Comparison of ENCODE assay signal across 19 cellular contexts in genomic region chr21:14438204-14438603, GRCh38.
"Had no signal": no experiment of that assay in that cellular context is flagged by ENCODE, and none has a peak within 500 bp of the region (broad histone marks: within the 10 kb centered on the region; RNA-seq: fewer than 3 reads in every experiment).

No MANE protein-coding gene starts in this region.

- DNase-seq: activated CD4-positive, alpha-beta T cell treated with anti-CD3 and anti-CD28 coated beads, Interleukin-2, amount 10 ng/mL, durations not matched to agents 24 days and 14 days; amygdala; dermis blood vessel endothelial cell; endodermal cell; erythroblast; foreskin keratinocyte; islet precursor cell; left lung; mesendoderm; nephron progenitor cell; stimulated activated CD4-positive, alpha-beta T cell treated with anti-CD3 and anti-CD28 coated beads, Interleukin-4, amount 100 ng/mL, for 1 hour; stimulated activated naive CD8-positive, alpha-beta T cell treated with anti-CD3 and anti-CD28 coated beads, Interleukin-15, amount 100 ng/mL, for 72 hours; testis; upper lobe of right lung had no signal

- H3K4me3 ChIP-seq: left lung, testis, upper lobe of right lung had no signal

- H3K4me1 ChIP-seq: foreskin keratinocyte, left lung, testis, upper lobe of right lung had no signal

- H3K27me3 ChIP-seq: foreskin keratinocyte, left lung, testis, upper lobe of right lung had no signal

- H3K4me1 Mint-ChIP-seq: activated CD4-positive, alpha-beta T cell treated with anti-CD3 and anti-CD28 coated beads, Interleukin-2, amount 10 ng/mL, durations not matched to agents 24 days and 14 days; activated naive CD4-positive, alpha-beta T cell treated with anti-CD3 and anti-CD28 coated beads, Interleukin-2, amount 50 U/mL, for 24 hours; activated T-helper 17 cell treated with anti-CD3 and anti-CD28 coated beads, Interleukin-2, amount 50 U/mL, for 72 hours; brain; endodermal cell; nephron progenitor cell; WTC11 had no signal

- H3K27me3 Mint-ChIP-seq: activated CD4-positive, alpha-beta T cell treated with anti-CD3 and anti-CD28 coated beads, Interleukin-2, amount 10 ng/mL, durations not matched to agents 24 days and 14 days; activated naive CD4-positive, alpha-beta T cell treated with anti-CD3 and anti-CD28 coated beads, Interleukin-2, amount 50 U/mL, for 24 hours; activated T-helper 17 cell treated with anti-CD3 and anti-CD28 coated beads, Interleukin-2, amount 50 U/mL, for 72 hours; stimulated activated naive CD8-positive, alpha-beta T cell treated with anti-CD3 and anti-CD28 coated beads, Interleukin-15, amount 100 ng/mL, for 72 hours had no signal

- H3K9me3 Mint-ChIP-seq: brain had no signal

- H3K4me3 Mint-ChIP-seq: activated CD4-positive, alpha-beta T cell treated with anti-CD3 and anti-CD28 coated beads, Interleukin-2, amount 10 ng/mL, durations not matched to agents 24 days and 14 days; activated naive CD4-positive, alpha-beta T cell treated with anti-CD3 and anti-CD28 coated beads, Interleukin-2, amount 50 U/mL, for 24 hours; activated T-helper 17 cell treated with anti-CD3 and anti-CD28 coated beads, Interleukin-2, amount 50 U/mL, for 72 hours; brain; endodermal cell; nephron progenitor cell; stimulated activated naive CD8-positive, alpha-beta T cell treated with anti-CD3 and anti-CD28 coated beads, Interleukin-15, amount 100 ng/mL, for 72 hours; T-helper 1 cell treated with Interleukin-12 subunit alpha and Interleukin-12 subunit beta and Interleukin-4 antibody, amounts not matched to agents 30 μg/mL and 1 μg/mL, for 36 hours; WTC11 had no signal

- H3K27ac ChIP-seq: foreskin keratinocyte, left lung, testis, upper lobe of right lung had no signal

- ATAC-seq: activated T-helper 17 cell treated with anti-CD3 and anti-CD28 coated beads, Interleukin-2, amount 50 U/mL, for 72 hours; foreskin keratinocyte; left lung; stimulated activated naive CD8-positive, alpha-beta T cell treated with anti-CD3 and anti-CD28 coated beads, Interleukin-15, amount 100 ng/mL, for 72 hours; upper lobe of right lung; WTC11 had no signal

- H3K36me3 Mint-ChIP-seq: activated naive CD4-positive, alpha-beta T cell treated with anti-CD3 and anti-CD28 coated beads, Interleukin-2, amount 50 U/mL, for 24 hours; brain; WTC11 had no signal

- H3K9me3 ChIP-seq: left lung, testis, upper lobe of right lung had no signal

- H3K36me3 ChIP-seq: left lung, upper lobe of right lung had no signal

- H3K27ac Mint-ChIP-seq: activated CD4-positive, alpha-beta T cell treated with anti-CD3 and anti-CD28 coated beads, Interleukin-2, amount 10 ng/mL, durations not matched to agents 24 days and 14 days; activated naive CD4-positive, alpha-beta T cell treated with anti-CD3 and anti-CD28 coated beads, Interleukin-2, amount 50 U/mL, for 24 hours; activated T-helper 17 cell treated with anti-CD3 and anti-CD28 coated beads, Interleukin-2, amount 50 U/mL, for 72 hours; brain; endodermal cell; nephron progenitor cell; stimulated activated naive CD8-positive, alpha-beta T cell treated with anti-CD3 and anti-CD28 coated beads, Interleukin-15, amount 100 ng/mL, for 72 hours; T-helper 1 cell treated with Interleukin-12 subunit alpha and Interleukin-12 subunit beta and Interleukin-4 antibody, amounts not matched to agents 30 μg/mL and 1 μg/mL, for 36 hours; WTC11 had no signal
